16 cellular contexts compared by ENCODE assay signal in the genomic region with DNA sequence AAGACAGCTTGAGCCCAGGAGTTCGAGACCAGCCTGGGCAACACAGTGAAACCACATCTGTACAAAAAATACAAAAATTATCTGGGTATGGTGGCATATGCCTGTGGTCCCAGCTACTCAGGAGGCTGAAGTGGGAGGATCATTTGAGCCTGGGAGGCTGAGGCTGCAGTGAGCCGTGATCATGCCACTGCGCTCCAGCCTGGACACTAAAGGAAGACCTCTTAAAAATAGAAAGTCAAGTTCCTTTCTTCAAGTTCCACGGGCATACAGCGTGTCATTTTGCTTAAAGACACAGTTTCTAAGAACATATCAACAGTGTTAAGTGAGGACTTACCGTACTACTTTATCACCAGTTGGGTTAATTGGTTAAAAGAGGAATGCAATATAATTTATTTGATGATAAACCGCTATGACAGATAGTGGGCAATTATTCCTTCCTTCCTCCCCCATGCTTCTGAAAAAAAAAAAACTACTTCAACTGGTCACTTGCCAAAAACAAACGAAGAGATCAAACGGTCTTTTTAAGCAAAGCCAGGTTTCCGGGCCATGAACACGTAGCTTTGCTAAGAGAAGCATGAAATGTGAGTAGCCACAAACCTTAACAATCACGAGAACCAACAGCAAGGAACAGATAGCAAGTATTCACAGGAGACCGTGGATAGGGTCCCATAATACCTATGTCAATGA. TPM values are rescaled to one million over a fixed set of nuclear protein-coding genes. Genes with fewer than 3 reads are reported as not detected.
DNase-seq lines count a peak whose midpoint lies in the region; ATAC-seq and TF ChIP-seq lines count a peak whose summit lies in the region.
"Had no signal": no experiment of that assay in that cellular context is flagged by ENCODE, and none has a peak within 500 bp of the region (broad histone marks: within the 10 kb centered on the region; RNA-seq: fewer than 3 reads in every experiment).

No MANE protein-coding gene starts in this region.

- H3K36me3 ChIP-seq in HEK293 (ENCODE audit: control insufficient read depth in 2 of 2, insufficient read depth in 1 of 2, low read length in 2 of 2) (no peaks in the 10 kb centered on the region), RWPE2 (ENCODE audit: low read depth) (no peaks in the 10 kb centered on the region), skeletal muscle satellite cell (ENCODE audit: insufficient read depth, low read length) (no peaks in the 10 kb centered on the region), GM23338 (ENCODE audit: insufficient read depth) (no peaks in the 10 kb centered on the region)
- H3K36me3 ChIP-seq: sigmoid colon had no signal

- POLR2A ChIA-PET in HEK293 (lab: Yijun Ruan, JAX), result no interaction called here

- peak overlapping the region; percentile 52 for H3K9ac ChIP-seq in skeletal muscle satellite cell (ENCODE audit: low read depth, low read length)

- peak overlapping the region; percentile 21 for H3K27ac ChIP-seq in HEK293 (ENCODE audit: extremely low read depth, low read depth, low read length)
- H3K27ac ChIP-seq in RWPE2 (ENCODE audit: poor library complexity, severe bottlenecking), result peak overlapping the region; percentile 83
- no peak overlapping the region for H3K27ac ChIP-seq in GM23338 (ENCODE audit: low read depth)
- H3K27ac ChIP-seq: sigmoid colon had no signal

- DNase-seq in RWPE2 (ENCODE audit: low spot score) (no peak), glomerular visceral epithelial cell (ENCODE audit: extremely low spot score) (peak; percentile 95), GM23338 (ENCODE audit: low spot score) (no peak), amygdala (lab: John Stamatoyannopoulos, UW) (no peak)
- no peak for DNase-seq in effector memory CD8-positive, alpha-beta T cell
- DNase-seq: activated naive CD4-positive, alpha-beta T cell treated with anti-CD3 and anti-CD28 coated beads for 36 hours; central memory CD4-positive, alpha-beta T cell; left colon; NCI-H1436 treated with DMSO at 0.1 percent for 48 hours; NCI-H774; sigmoid colon had no signal

- ATAC-seq in RWPE2 (ENCODE audit: low read depth) (peak; percentile 4; the same call in 2 of the 3 replicates), GM23338 (no peak)
- no peak for ATAC-seq in effector memory CD8-positive, alpha-beta T cell (replicated peaks)
- ATAC-seq: K562; left colon; natural killer cell treated with Interleukin-12 subunit alpha and Interleukin-12 subunit beta and Interleukin-15 and Interleukin-18, amount 100 ng/mL, for 72 hours had no signal

- H3K4me1 ChIP-seq in HEK293 (ENCODE audit: control insufficient read depth, insufficient read depth, low read length) (peaks cover 38% of the 10 kb centered on the region), RWPE2 (ENCODE audit: insufficient read depth, poor library complexity, severe bottlenecking) (peaks cover 46% of the 10 kb centered on the region), skeletal muscle satellite cell (ENCODE audit: control insufficient read depth, insufficient read depth, low read length) (peaks cover 53% of the 10 kb centered on the region), GM23338 (ENCODE audit: insufficient read depth) (peaks cover 17% of the 10 kb centered on the region; the same call in 1 of the 2 replicates)

- no peaks in the 10 kb centered on the region for H3K4me1 Mint-ChIP-seq in effector memory CD8-positive, alpha-beta T cell (ENCODE audit: low read depth in 2 of 2)
- peaks cover 12% of the 10 kb centered on the region for H3K4me1 Mint-ChIP-seq in GM23338

- H4K20me1 ChIP-seq in GM23338 (replicated peaks; ENCODE audit: insufficient read depth), result no peaks in the 10 kb centered on the region

- peak overlapping the region; percentile 55 for H3K4me2 ChIP-seq in skeletal muscle satellite cell (ENCODE audit: low read length)
- H3K4me2 ChIP-seq in GM23338, result no peak overlapping the region

- no peaks in the 10 kb centered on the region for H3K9me3 ChIP-seq in HEK293 (ENCODE audit: control insufficient read depth, insufficient read depth, low read depth, low read length)
- H3K9me3 ChIP-seq in RWPE2 (ENCODE audit: severe bottlenecking), result no peaks in the 10 kb centered on the region
- no peaks in the 10 kb centered on the region for H3K9me3 ChIP-seq in skeletal muscle satellite cell (replicated peaks; ENCODE audit: low read length)
- H3K9me3 ChIP-seq: sigmoid colon had no signal

- H3K4me3 ChIP-seq in HEK293 (ENCODE audit: low read depth, low read length) (no peak overlapping the region), RWPE2 (ENCODE audit: severe bottlenecking) (no peak overlapping the region), skeletal muscle satellite cell (ENCODE audit: low read length) (no peak overlapping the region), GM23338 (no peak overlapping the region)
- H3K4me3 ChIP-seq: K562, sigmoid colon had no signal

- TF ChIP-seq CTCF in HEK293 (tag by site-specific recombination; IDR thresholded peaks at IDR 0.05), result no peak
- no peak for TF ChIP-seq CTCF in RWPE2 (IDR thresholded peaks at IDR 0.05; ENCODE audit: poor library complexity, severe bottlenecking)
- no peak for TF ChIP-seq CTCF in GM23338 (conservative IDR thresholded peaks at IDR 0.05; ENCODE audit: low read depth in 2 of 2)

- H3F3A ChIP-seq in GM23338 (replicated peaks; ENCODE audit: low read depth), result no peaks in the 10 kb centered on the region

- no peak overlapping the region for H3K27ac Mint-ChIP-seq in effector memory CD8-positive, alpha-beta T cell
- H3K27ac Mint-ChIP-seq in GM23338, result no peak overlapping the region
- H3K27ac Mint-ChIP-seq: activated naive CD4-positive, alpha-beta T cell treated with anti-CD3 and anti-CD28 coated beads for 36 hours; natural killer cell treated with Interleukin-12 subunit alpha and Interleukin-12 subunit beta and Interleukin-15 and Interleukin-18, amount 100 ng/mL, for 72 hours; stimulated activated naive CD8-positive, alpha-beta T cell treated with anti-CD3 and anti-CD28 coated beads, Interleukin-15, Interleukin-2, amounts not matched to agents 100 ng/mL and 50 ng/mL, for 24 hours had no signal

- H3K79me2 ChIP-seq in GM23338 (replicated peaks; ENCODE audit: insufficient read depth), result peaks cover 39% of the 10 kb centered on the region

- no peak overlapping the region for H3K4me3 Mint-ChIP-seq in effector memory CD8-positive, alpha-beta T cell
- no peak overlapping the region for H3K4me3 Mint-ChIP-seq in GM23338
- H3K4me3 Mint-ChIP-seq: activated naive CD4-positive, alpha-beta T cell treated with anti-CD3 and anti-CD28 coated beads for 36 hours; natural killer cell treated with Interleukin-12 subunit alpha and Interleukin-12 subunit beta and Interleukin-15 and Interleukin-18, amount 100 ng/mL, for 72 hours; stimulated activated naive CD8-positive, alpha-beta T cell treated with anti-CD3 and anti-CD28 coated beads, Interleukin-15, Interleukin-2, amounts not matched to agents 100 ng/mL and 50 ng/mL, for 24 hours had no signal

- H3K27me3 Mint-ChIP-seq in effector memory CD8-positive, alpha-beta T cell, result no peaks in the 10 kb centered on the region
- no peaks in the 10 kb centered on the region for H3K27me3 Mint-ChIP-seq in GM23338 (ENCODE audit: insufficient read depth, low read depth, poor library complexity)
- H3K27me3 Mint-ChIP-seq: natural killer cell treated with Interleukin-12 subunit alpha and Interleukin-12 subunit beta and Interleukin-15 and Interleukin-18, amount 100 ng/mL, for 72 hours; stimulated activated naive CD8-positive, alpha-beta T cell treated with anti-CD3 and anti-CD28 coated beads, Interleukin-15, Interleukin-2, amounts not matched to agents 100 ng/mL and 50 ng/mL, for 24 hours had no signal

- H3K27me3 ChIP-seq in RWPE2 (ENCODE audit: insufficient read depth, poor library complexity, severe bottlenecking) (no peaks in the 10 kb centered on the region), skeletal muscle satellite cell (ENCODE audit: control insufficient read depth, insufficient read depth, low read length) (no peaks in the 10 kb centered on the region), GM23338 (ENCODE audit: insufficient read depth) (no peaks in the 10 kb centered on the region)
- H3K27me3 ChIP-seq: sigmoid colon had no signal

- no peaks in the 10 kb centered on the region for H3K9me2 ChIP-seq in GM23338 (ENCODE audit: insufficient read depth)

- H3K36me3 Mint-ChIP-seq in effector memory CD8-positive, alpha-beta T cell (ENCODE audit: insufficient read depth), result peaks cover 2% of the 10 kb centered on the region
- no peaks in the 10 kb centered on the region for H3K36me3 Mint-ChIP-seq in GM23338 (ENCODE audit: low read depth)
- H3K36me3 Mint-ChIP-seq: natural killer cell treated with Interleukin-12 subunit alpha and Interleukin-12 subunit beta and Interleukin-15 and Interleukin-18, amount 100 ng/mL, for 72 hours had no signal

- CTCF ChIA-PET in HEK293 (lab: Yijun Ruan, JAX), result interaction anchor here (0.7 kb wide), 1 partner anchor 78 kb away, joined by 4 read pairs; no protein-coding TSS in a partner anchor

- H3K9me3 Mint-ChIP-seq in effector memory CD8-positive, alpha-beta T cell, result no peaks in the 10 kb centered on the region
- no peaks in the 10 kb centered on the region for H3K9me3 Mint-ChIP-seq in GM23338
- H3K9me3 Mint-ChIP-seq: activated naive CD4-positive, alpha-beta T cell treated with anti-CD3 and anti-CD28 coated beads for 36 hours; natural killer cell treated with Interleukin-12 subunit alpha and Interleukin-12 subunit beta and Interleukin-15 and Interleukin-18, amount 100 ng/mL, for 72 hours; stimulated activated naive CD8-positive, alpha-beta T cell treated with anti-CD3 and anti-CD28 coated beads, Interleukin-15, Interleukin-2, amounts not matched to agents 100 ng/mL and 50 ng/mL, for 24 hours had no signal

- H2AFZ ChIP-seq in GM23338, result no peak overlapping the region

TF ChIP-seq in HEK293, 187 proteins besides CTCF, POLR2A, EP300 and RAD21 (continues in another document):
- TF ChIP-seq WT1 (tag by site-specific recombination; IDR thresholded peaks at IDR 0.05) (peak; percentile 81), ZNF366 (tag by site-specific recombination; conservative IDR thresholded peaks at IDR 0.05) (0 out of 2 replicates have a peak, but pooled peaks have one; percentile 10), TRIM28 (IDR thresholded peaks at IDR 0.05; ENCODE audit: borderline replicate concordance, low read length) (peak; percentile 88), KLF10 (tag by site-specific recombination; IDR thresholded peaks at IDR 0.05) (peak; percentile 35; the same call in 1 of the 2 replicates), BCL11B (tag by site-specific recombination; IDR thresholded peaks at IDR 0.05; ENCODE audit: low read depth) (no peak)

TF ChIP-seq in GM23338, 12 proteins besides CTCF, POLR2A, EP300 and RAD21 (continues in another document):
- TF ChIP-seq EZH2 (IDR thresholded peaks at IDR 0.05; ENCODE audit: low read depth, unreplicated experiment) (no peak), ZNF114 (CRISPR knock-in tag; IDR thresholded peaks at IDR 0.05) (no peak)

RNA-seq across cellular contexts. Expression of a gene that starts 21.4 kb away (rescaled TPM):
- total RNA-seq in skeletal muscle satellite cell (2012; rRNA removed), result 5.2 and 7.4 TPM in 2 replicates
- total RNA-seq in GM23338 (2014; rRNA removed; shearing (Covaris generic)), result 25.5 and 26.2 TPM in 2 replicates
- 7.3 and 8.8 TPM in 2 replicates for polyA plus RNA-seq in GM23338 (2016; fragmentation: Nextera tagmentation; extraction: Ambion mirVana)
